ENCODE assay signal across 1 cellular context in the genomic region with DNA sequence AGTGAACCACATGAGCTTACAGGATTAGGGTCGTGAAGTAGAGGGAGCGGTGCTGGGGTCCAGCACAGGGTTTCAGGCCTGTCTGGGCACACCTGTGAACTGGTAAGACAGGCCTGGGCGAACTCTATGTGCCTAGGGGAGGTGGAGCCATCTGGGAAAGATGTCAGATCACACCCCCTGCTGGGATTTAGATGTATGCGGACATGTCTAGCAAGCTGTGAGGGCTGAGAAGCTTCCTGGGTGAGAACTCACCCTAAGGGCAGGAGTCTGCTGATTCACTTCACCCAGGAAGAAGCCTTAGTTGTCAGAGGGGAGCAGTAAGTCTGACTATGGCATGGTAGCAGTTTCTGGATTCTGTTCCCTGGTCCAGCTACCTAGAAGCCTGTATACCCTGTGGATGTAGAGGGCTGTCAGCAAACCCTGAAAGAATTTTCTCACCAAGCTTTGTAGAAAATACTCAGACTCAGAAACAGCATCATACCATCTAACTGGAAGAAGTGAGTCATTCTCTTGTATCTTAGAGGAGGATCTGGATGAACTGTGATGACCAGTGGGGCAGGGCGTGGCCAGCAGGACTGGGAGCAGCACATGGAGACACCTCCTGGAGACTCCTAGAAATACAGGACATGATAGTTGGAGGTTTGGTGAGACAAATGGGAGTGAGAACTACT.
TF ChIP-seq lines count a peak whose summit lies in the region.

No MANE protein-coding gene starts in this region.

TF ChIP-seq in H1, 55 proteins besides CTCF, POLR2A, EP300 and RAD21 (continued from another document):
- no peak for TF ChIP-seq SP4 (IDR thresholded peaks at IDR 0.05; ENCODE audit: low read length)
- TF ChIP-seq CBX8 (IDR thresholded peaks at IDR 0.05; ENCODE audit: borderline replicate concordance, low read depth, low read length), result no peak
- no peak for TF ChIP-seq KDM1A (IDR thresholded peaks at IDR 0.05; ENCODE audit: borderline replicate concordance, low read length)
